In genomic region chr21:30083120-30083945, GRCh38 we compare ENCODE assay signal across 21 cellular contexts.
DNase-seq lines count a peak whose midpoint lies in the region; TF ChIP-seq lines count a peak whose summit lies in the region.
"Had no signal": no experiment of that assay in that cellular context is flagged by ENCODE, and none has a peak within 500 bp of the region (broad histone marks: within the 10 kb centered on the region; RNA-seq: fewer than 3 reads in every experiment).

No MANE protein-coding gene starts in this region.

- WGBS in mammary epithelial cell (ENCODE audit: low coverage, missing lambda C conversion rate): 73% methylated on average over 4 of the region's 4 CpGs

- H2AFZ ChIP-seq in mammary epithelial cell (ENCODE audit: low read depth, low read length): no peak overlapping the region

- H3K27me3 Mint-ChIP-seq in MCF 10A (ENCODE audit: insufficient read depth, unreplicated experiment): no peaks in the 10 kb centered on the region
- no peaks in the 10 kb centered on the region for H3K27me3 Mint-ChIP-seq in activated naive CD4-positive, alpha-beta T cell treated with anti-CD3 and anti-CD28 coated beads, Interleukin-2, amount 10 ng/mL, durations not matched to agents 7 days and 5 days

- no peaks in the 10 kb centered on the region for H3K4me1 ChIP-seq in mammary epithelial cell (ENCODE audit: insufficient read depth, low read length)
- H3K4me1 ChIP-seq in NT2/D1 (ENCODE audit: insufficient read depth, insufficient read length): no peaks in the 10 kb centered on the region
- H3K4me1 ChIP-seq in iPS-18a (ENCODE audit: control insufficient read depth, low read depth, low read length): peaks cover 19% of the 10 kb centered on the region
- H3K4me1 ChIP-seq in ascending aorta: no peaks in the 10 kb centered on the region
- H3K4me1 ChIP-seq: A549, BE2C had no signal

- POLR2A ChIA-PET in MCF 10A (lab: Yijun Ruan, JAX): no interaction called here

- BruUV-seq in mammary epithelial cell (replicated peaks; lab: Mats Ljungman, UMichigan) (no TSS peak), MCF 10A (replicated peaks; lab: Mats Ljungman, UMichigan) (no TSS peak)

- no peak overlapping the region for H3K27ac Mint-ChIP-seq in MCF 10A (ENCODE audit: low read depth, unreplicated experiment)
- no peak overlapping the region for H3K27ac Mint-ChIP-seq in activated naive CD4-positive, alpha-beta T cell treated with anti-CD3 and anti-CD28 coated beads, Interleukin-2, amount 10 ng/mL, durations not matched to agents 7 days and 5 days
- H3K27ac Mint-ChIP-seq: activated naive CD4-positive, alpha-beta T cell treated with anti-CD3 and anti-CD28 coated beads, Interleukin-2, amount 50 U/mL, for 24 hours; naive thymus-derived CD4-positive, alpha-beta T cell; stimulated activated effector memory CD8-positive, alpha-beta T cell treated with anti-CD3 and anti-CD28 coated beads, Interleukin-12 subunit alpha, Interleukin-12 subunit beta, amount 100 ng/mL, for 72 hours had no signal

- H3K4me3 ChIP-seq in mammary epithelial cell (replicated peaks in 1 of 3; ENCODE audit: insufficient read depth in 1 of 3, low read depth in 2 of 3, low read length in 3 of 3): no peak overlapping the region
- H3K4me3 ChIP-seq in NT2/D1 (ENCODE audit: insufficient read length, low read depth): no peak overlapping the region
- peak overlapping the region; percentile 36 for H3K4me3 ChIP-seq in iPS-18a (ENCODE audit: low read length)
- H3K4me3 ChIP-seq in ascending aorta: no peak overlapping the region
- H3K4me3 ChIP-seq: A549, ovary had no signal

- H3K9me3 ChIP-seq in mammary epithelial cell (replicated peaks; ENCODE audit: insufficient read depth, low read length): no peaks in the 10 kb centered on the region
- 0 out of 2 replicates have a peak, but pooled peaks cover 9% of the 10 kb centered on the region for H3K9me3 ChIP-seq in NT2/D1 (ENCODE audit: insufficient read depth, low read length)
- H3K9me3 ChIP-seq in iPS-18a (ENCODE audit: control insufficient read depth, low read depth, low read length): no peaks in the 10 kb centered on the region
- no peaks in the 10 kb centered on the region for H3K9me3 ChIP-seq in ascending aorta
- H3K9me3 ChIP-seq: A549, BE2C, ovary had no signal

- H3K9ac ChIP-seq in mammary epithelial cell (ENCODE audit: insufficient read depth, low read length) (no peak overlapping the region), NT2/D1 (ENCODE audit: insufficient read length, low read depth) (no peak overlapping the region), iPS-18a (ENCODE audit: low read length) (peak overlapping the region; percentile 54)

- no peak overlapping the region for H3K4me2 ChIP-seq in mammary epithelial cell (ENCODE audit: insufficient read depth, low read depth, low read length)
- H3K4me2 ChIP-seq: A549 had no signal

- no peaks in the 10 kb centered on the region for H4K20me1 ChIP-seq in mammary epithelial cell (ENCODE audit: insufficient read depth, low read length)

- CTCF ChIA-PET in mammary epithelial cell (lab: Charles Lee; ENCODE audit: low non-redundant PET) (no interaction called here), MCF 10A (lab: Yijun Ruan, JAX) (interaction anchor here (0.6 to 1.1 kb wide), 3 partner anchors 105 to 229 kb away, joined by 3 read pairs; no protein-coding TSS in a partner anchor)
- CTCF ChIA-PET in activated naive CD4-positive, alpha-beta T cell treated with anti-CD3 and anti-CD28 coated beads, Interleukin-2, amount 10 ng/mL, durations not matched to agents 7 days and 5 days (lab: Charles Lee): no interaction called here

- no peaks in the 10 kb centered on the region for H3K9me3 Mint-ChIP-seq in MCF 10A (ENCODE audit: unreplicated experiment)
- peaks cover 4% of the 10 kb centered on the region for H3K9me3 Mint-ChIP-seq in activated naive CD4-positive, alpha-beta T cell treated with anti-CD3 and anti-CD28 coated beads, Interleukin-2, amount 10 ng/mL, durations not matched to agents 7 days and 5 days

- TF ChIP-seq CTCF in mammary epithelial cell (conservative IDR thresholded peaks at IDR 0.05 in 1 of 2, IDR thresholded peaks at IDR 0.05 in 1 of 2; ENCODE audit: extremely low read depth in 1 of 2, insufficient read depth in 1 of 2, low read depth in 1 of 2, low read length in 2 of 2) (no peak), MCF 10A (IDR thresholded peaks at IDR 0.05; ENCODE audit: unreplicated experiment) (no peak), ascending aorta (IDR thresholded peaks at IDR 0.05) (no peak)

- H3K27ac ChIP-seq in mammary epithelial cell (ENCODE audit: insufficient read depth, low read depth, low read length) (no peak overlapping the region), iPS-18a (ENCODE audit: low read length) (peak overlapping the region; percentile 83), ascending aorta (no peak overlapping the region)
- H3K27ac ChIP-seq: A549, HL-60, ovary, VCaP had no signal

- no peaks in the 10 kb centered on the region for H3K27me3 ChIP-seq in mammary epithelial cell (ENCODE audit: insufficient read depth, low read length)
- H3K27me3 ChIP-seq in NT2/D1 (ENCODE audit: insufficient read depth, insufficient read length): no peaks in the 10 kb centered on the region
- no peaks in the 10 kb centered on the region for H3K27me3 ChIP-seq in iPS-18a (ENCODE audit: control insufficient read depth, insufficient read depth, low read length)
- H3K27me3 ChIP-seq in ascending aorta: no peaks in the 10 kb centered on the region
- H3K27me3 ChIP-seq: BE2C, ovary had no signal

- no peaks in the 10 kb centered on the region for H3K4me1 Mint-ChIP-seq in MCF 10A (ENCODE audit: insufficient read depth, unreplicated experiment)
- no peaks in the 10 kb centered on the region for H3K4me1 Mint-ChIP-seq in activated naive CD4-positive, alpha-beta T cell treated with anti-CD3 and anti-CD28 coated beads, Interleukin-2, amount 10 ng/mL, durations not matched to agents 7 days and 5 days
- H3K4me1 Mint-ChIP-seq: activated naive CD4-positive, alpha-beta T cell treated with anti-CD3 and anti-CD28 coated beads, Interleukin-2, amount 50 U/mL, for 24 hours; naive thymus-derived CD4-positive, alpha-beta T cell; stimulated activated effector memory CD8-positive, alpha-beta T cell treated with anti-CD3 and anti-CD28 coated beads, Interleukin-12 subunit alpha, Interleukin-12 subunit beta, amount 100 ng/mL, for 72 hours had no signal

- in situ Hi-C loops in mammary epithelial cell (cut with MboI; ENCODE audit: low sequenced_read_pairs in 2 of 2): no loop called here

- no peaks in the 10 kb centered on the region for H3K36me3 Mint-ChIP-seq in MCF 10A (ENCODE audit: insufficient read depth, unreplicated experiment)
- no peaks in the 10 kb centered on the region for H3K36me3 Mint-ChIP-seq in activated naive CD4-positive, alpha-beta T cell treated with anti-CD3 and anti-CD28 coated beads, Interleukin-2, amount 10 ng/mL, durations not matched to agents 7 days and 5 days
- H3K36me3 Mint-ChIP-seq: activated naive CD4-positive, alpha-beta T cell treated with anti-CD3 and anti-CD28 coated beads, Interleukin-2, amount 50 U/mL, for 24 hours; naive thymus-derived CD4-positive, alpha-beta T cell; stimulated activated effector memory CD8-positive, alpha-beta T cell treated with anti-CD3 and anti-CD28 coated beads, Interleukin-12 subunit alpha, Interleukin-12 subunit beta, amount 100 ng/mL, for 72 hours had no signal

- DNase-seq in mammary epithelial cell (peak; percentile 2), MCF 10A (ENCODE audit: unreplicated experiment) (no peak), NT2/D1 (ENCODE audit: low read depth, low spot score) (peak; percentile 86), NCI-H1694 treated with DMSO at 0.1 percent for 48 hours (lab: John Stamatoyannopoulos, UW) (no peak), NCI-H2171 treated with DMSO at 0.1 percent for 48 hours (lab: John Stamatoyannopoulos, UW) (no peak), ascending aorta (ENCODE audit: low spot score in 2 of 2) (no peak)
- no peak for DNase-seq in activated naive CD4-positive, alpha-beta T cell treated with anti-CD3 and anti-CD28 coated beads, Interleukin-2, amount 10 ng/mL, durations not matched to agents 7 days and 5 days
- DNase-seq: activated CD4-positive, alpha-beta T cell treated with anti-CD3 and anti-CD28 coated beads, Interleukin-2, amount 50 U/mL, for 4 hours; BE2C; DND-41; left colon; naive thymus-derived CD4-positive, alpha-beta T cell; NCI-H524 treated with DMSO at 0.1 percent for 48 hours; OCI-M1; ovary had no signal

- H3K36me3 ChIP-seq in mammary epithelial cell (ENCODE audit: insufficient read depth, low read length) (no peaks in the 10 kb centered on the region), NT2/D1 (ENCODE audit: insufficient read depth, insufficient read length, low read length) (no peaks in the 10 kb centered on the region), iPS-18a (ENCODE audit: control insufficient read depth, low read depth, low read length) (no peaks in the 10 kb centered on the region), ascending aorta (no peaks in the 10 kb centered on the region)
- H3K36me3 ChIP-seq: BE2C, ovary had no signal

- dilution Hi-C loops in mammary epithelial cell (cut with HindIII; ENCODE audit: low sequenced_read_pairs): no loop called here

- intact Hi-C loops in mammary epithelial cell (cut with micrococcal nuclease) (no loop called here), MCF 10A (cut with micrococcal nuclease) (no loop called here), ascending aorta (cut with DNase I) (no loop called here)

- no peak overlapping the region for H3K4me3 Mint-ChIP-seq in MCF 10A (ENCODE audit: unreplicated experiment)
- H3K4me3 Mint-ChIP-seq in activated naive CD4-positive, alpha-beta T cell treated with anti-CD3 and anti-CD28 coated beads, Interleukin-2, amount 10 ng/mL, durations not matched to agents 7 days and 5 days: no peak overlapping the region
- H3K4me3 Mint-ChIP-seq: activated naive CD4-positive, alpha-beta T cell treated with anti-CD3 and anti-CD28 coated beads, Interleukin-2, amount 50 U/mL, for 24 hours; naive thymus-derived CD4-positive, alpha-beta T cell; stimulated activated effector memory CD8-positive, alpha-beta T cell treated with anti-CD3 and anti-CD28 coated beads, Interleukin-12 subunit alpha, Interleukin-12 subunit beta, amount 100 ng/mL, for 72 hours had no signal

- no peaks in the 10 kb centered on the region for H3K79me2 ChIP-seq in mammary epithelial cell (ENCODE audit: insufficient read depth, low read length)

Comparison
In these comparisons a context has a peak if more than half of its experiments do, and no peak if none do; other contexts are left out.
1. DNase-seq: peak in mammary epithelial cell (single experiment) and NT2/D1 (single experiment); none in MCF 10A (single experiment), NCI-H1694 treated with DMSO at 0.1 percent for 48 hours (single experiment), NCI-H2171 treated with DMSO at 0.1 percent for 48 hours (single experiment), ascending aorta (0 of 2) and activated naive CD4-positive, alpha-beta T cell treated with anti-CD3 and anti-CD28 coated beads, Interleukin-2, amount 10 ng/mL, durations not matched to agents 7 days and 5 days (single experiment).